8 cellular contexts compared by ENCODE assay signal in genomic region chr4:104064650-104065577, GRCh38.
DNase-seq lines count a peak whose midpoint lies in the region; ATAC-seq lines count a peak whose summit lies in the region.

No MANE protein-coding gene starts in this region.

- DNase-seq in DMS153 (lab: John Stamatoyannopoulos, UW) (peak; percentile 61), NCI-H526 (lab: John Stamatoyannopoulos, UW) (peak; percentile 67 to 75), T47D (ENCODE audit: low read depth in 1 of 2, low spot score in 1 of 2) (peak; percentile 0 to 62), left lobe of liver (ENCODE audit: low spot score) (peak; percentile 64), ureter (ENCODE audit: low spot score) (peak; percentile 47)

- in situ Hi-C loops in T47D (cut with HindIII; ENCODE audit: low pct_unique_long_range_greater_than_20kb, low sequenced_read_pairs): no loop called here

- ATAC-seq in GM19324 (IDR thresholded peaks at IDR 0.05; ENCODE audit: low FRiP score, unreplicated experiment) (peak; percentile 82), HG03442 (IDR thresholded peaks at IDR 0.05; ENCODE audit: unreplicated experiment) (peak; percentile 92), left lobe of liver (peak; percentile 100), esophagus mucosa (no peak)
